Comparison of ENCODE assay signal across 8 cellular contexts in genomic region chr15:74696398-74696729, GRCh38. TPM values are rescaled to one million over a fixed set of nuclear protein-coding genes. Genes with fewer than 3 reads are reported as not detected.
DNase-seq lines count a peak whose midpoint lies in the region; ATAC-seq and TF ChIP-seq lines count a peak whose summit lies in the region.

No MANE protein-coding gene starts in this region.

- peaks cover 0 to 2% of the 10 kb centered on the region in 2 donors for H3K27me3 ChIP-seq in stomach smooth muscle (ENCODE audit: control insufficient read depth in 1 of 2, insufficient read depth in 2 of 2, low read length in 2 of 2)

- H3K36me3 ChIP-seq in stomach smooth muscle (ENCODE audit: control insufficient read depth in 2 of 2, insufficient read depth in 2 of 2, low read length in 2 of 2) = no peaks in the 10 kb centered on the region

- peak overlapping the region; percentile 99 for H3K4me3 ChIP-seq in iPS-18c (ENCODE audit: insufficient read depth, low read depth, low read length)
- peak overlapping the region; percentile 94 to 98 for H3K4me3 ChIP-seq in stomach smooth muscle (ENCODE audit: low read length in 2 of 2)

- intact Hi-C loops in activated CD8-positive, alpha-beta T cell treated with anti-CD3 and anti-CD28 coated beads for 36 hours (cut with micrococcal nuclease) = no loop called here

- no peaks in the 10 kb centered on the region for H3K9me3 Mint-ChIP-seq in activated CD8-positive, alpha-beta T cell treated with anti-CD3 and anti-CD28 coated beads for 36 hours

- peak overlapping the region; percentile 87 for H3K27ac ChIP-seq in stomach smooth muscle (ENCODE audit: low read length)

- H3K4me1 ChIP-seq in stomach smooth muscle (ENCODE audit: control insufficient read depth, insufficient read depth, low read length) = peaks cover 21% of the 10 kb centered on the region

- POLR2A ChIA-PET in HEK293T (lab: Yijun Ruan, JAX) = interaction anchor here (0.7 to 2.2 kb wide), 17 partner anchors 10 to 235 kb away, joined by 3 to 21 read pairs (median 5); partner anchors contain the start of genes CLK3, CYP1A1 and UBL7
- POLR2A ChIA-PET in activated CD8-positive, alpha-beta T cell treated with anti-CD3 and anti-CD28 coated beads for 36 hours (lab: Charles Lee) = interaction anchor here (0.7 to 1.3 kb wide), 3 partner anchors 13 to 82 kb away, joined by 3 read pairs; no protein-coding TSS in a partner anchor

- peaks cover 33% of the 10 kb centered on the region for H3K4me1 Mint-ChIP-seq in activated CD8-positive, alpha-beta T cell treated with anti-CD3 and anti-CD28 coated beads for 36 hours (ENCODE audit: low read depth)

- CTCF ChIA-PET in HEK293T (lab: Yijun Ruan, JAX) = interaction anchor here (1.0 kb wide), 1 partner anchor 72 kb away, joined by 3 read pairs; no protein-coding TSS in a partner anchor
- CTCF ChIA-PET in activated CD8-positive, alpha-beta T cell treated with anti-CD3 and anti-CD28 coated beads for 36 hours (lab: Charles Lee) = interaction anchor here (1.1 to 1.3 kb wide), 2 partner anchors 65 to 75 kb away, joined by 3 to 4 read pairs; no protein-coding TSS in a partner anchor

- DNase-seq in HEK293T (ENCODE audit: extremely low spot score) (no peak), NCI-H2171 treated with DMSO at 0.1 percent for 48 hours (lab: John Stamatoyannopoulos, UW) (no peak), T-helper 9 cell (no peak), NCI-H2029 (lab: John Stamatoyannopoulos, UW) (no peak)
- DNase-seq in activated CD8-positive, alpha-beta T cell treated with anti-CD3 and anti-CD28 coated beads for 36 hours = no peak

- H3K27me3 Mint-ChIP-seq in activated CD8-positive, alpha-beta T cell treated with anti-CD3 and anti-CD28 coated beads for 36 hours = no peaks in the 10 kb centered on the region

- ATAC-seq in activated CD8-positive, alpha-beta T cell treated with anti-CD3 and anti-CD28 coated beads for 36 hours = no peak
- no peak for ATAC-seq in HG03097 (IDR thresholded peaks at IDR 0.05; ENCODE audit: low FRiP score, unreplicated experiment)

- H3K9ac ChIP-seq in stomach smooth muscle (ENCODE audit: low read length in 2 of 2) = peak overlapping the region; percentile 91 to 98

- peak overlapping the region; percentile 97 for H3K4me3 Mint-ChIP-seq in activated CD8-positive, alpha-beta T cell treated with anti-CD3 and anti-CD28 coated beads for 36 hours

- H3K9me3 ChIP-seq in iPS-18c (ENCODE audit: control insufficient read depth, insufficient read depth, low read length) (no peaks in the 10 kb centered on the region), stomach smooth muscle (ENCODE audit: control insufficient read depth in 2 of 2, low read length in 2 of 2) (no peaks in the 10 kb centered on the region)

- TF ChIP-seq CTCF in activated CD8-positive, alpha-beta T cell treated with anti-CD3 and anti-CD28 coated beads for 36 hours (IDR thresholded peaks at IDR 0.05) = no peak

- H3K36me3 Mint-ChIP-seq in activated CD8-positive, alpha-beta T cell treated with anti-CD3 and anti-CD28 coated beads for 36 hours (ENCODE audit: low read depth) = peaks cover 1% of the 10 kb centered on the region

- peak overlapping the region; percentile 97 for H3K27ac Mint-ChIP-seq in activated CD8-positive, alpha-beta T cell treated with anti-CD3 and anti-CD28 coated beads for 36 hours

TF ChIP-seq in HEK293T, 16 proteins besides CTCF, POLR2A, EP300 and RAD21:
- TF ChIP-seq CTBP1 (IDR thresholded peaks at IDR 0.05; ENCODE audit: borderline replicate concordance) (no peak), ZNF384 (IDR thresholded peaks at IDR 0.05) (no peak), L3MBTL2 (conservative IDR thresholded peaks at IDR 0.05) (0 out of 2 replicates have a peak, but pooled peaks have one; percentile 7)

RNA-seq across cellular contexts. Expression of gene EDC3, which starts 0.5 kb away (rescaled TPM):
- total RNA-seq in activated CD8-positive, alpha-beta T cell treated with anti-CD3 and anti-CD28 coated beads for 36 hours = 10 to 100 TPM; 41.9 to 44.1 TPM

RNA-seq across cellular contexts. Expression of gene CYP1A1, which starts 29.0 kb away (rescaled TPM):
- total RNA-seq in activated CD8-positive, alpha-beta T cell treated with anti-CD3 and anti-CD28 coated beads for 36 hours = 1 to 10 TPM; 4.3 to 4.9 TPM

RNA-seq across cellular contexts. Expression of gene CYP1A2, which starts 52.3 kb away (rescaled TPM):
- not detected for total RNA-seq in activated CD8-positive, alpha-beta T cell treated with anti-CD3 and anti-CD28 coated beads for 36 hours
